Comparison of ENCODE assay signal across 8 cellular contexts in genomic region chr3:178001670-178002101, GRCh38.
DNase-seq lines count a peak whose midpoint lies in the region; ATAC-seq, FAIRE-seq and TF ChIP-seq lines count a peak whose summit lies in the region.

No MANE protein-coding gene starts in this region.

- DNase-seq in MV-4-11 (lab: John Stamatoyannopoulos, UW) (peak; percentile 63), iris pigment epithelial cell (ENCODE audit: low read depth) (peak; percentile 34), H4 (ENCODE audit: low spot score) (no peak), pancreas (no peak), NCI-H1417 (lab: John Stamatoyannopoulos, UW) (no peak), NCI-H82 treated with DMSO at 0.1 percent for 48 hours (lab: John Stamatoyannopoulos, UW; ENCODE audit: unreplicated experiment) (no peak)

- no peaks in the 10 kb centered on the region for H3K36me3 ChIP-seq in pancreas

- H3K27me3 ChIP-seq in pancreas = no peaks in the 10 kb centered on the region

- H3K9me3 ChIP-seq in pancreas = no peaks in the 10 kb centered on the region

- no peak for FAIRE-seq in pancreas (lab: Jason Lieb, UNC)

- WGBS in pancreas, 2 donors = 67 to 72% methylated on average over 1 of the region's 1 CpG

- H3K27ac ChIP-seq in pancreas = no peak overlapping the region

- ATAC-seq in GM18511 (IDR thresholded peaks at IDR 0.05; ENCODE audit: unreplicated experiment) (peak; percentile 86), GM21786 (IDR thresholded peaks at IDR 0.05; ENCODE audit: unreplicated experiment) (peak; percentile 84), pancreas (no peak)

- no peak overlapping the region for H3K4me3 ChIP-seq in pancreas

- no peaks in the 10 kb centered on the region for H3K4me1 ChIP-seq in pancreas

- no peak for TF ChIP-seq CTCF in pancreas (IDR thresholded peaks at IDR 0.05)

- intact Hi-C loops in pancreas (cut with DNase I) = no loop called here

Comparison
In these comparisons a context has a peak if more than half of its experiments do, and no peak if none do; other contexts are left out.
1. ATAC-seq: peak in GM18511 (single experiment) and GM21786 (single experiment); none in pancreas (0 of 4).
2. DNase-seq: peak in MV-4-11 (single experiment) and iris pigment epithelial cell (single experiment); none in H4 (single experiment), pancreas (0 of 6), NCI-H1417 (0 of 3) and NCI-H82 treated with DMSO at 0.1 percent for 48 hours (single experiment).